Comparison of ENCODE assay signal across 1 cellular context in genomic region chr3:127760361-127760760, GRCh38.
TF ChIP-seq lines count a peak whose summit lies in the region.

No MANE protein-coding gene starts in this region.

TF ChIP-seq in H1, 55 proteins besides CTCF, POLR2A, EP300 and RAD21 (continued from another document):
- TF ChIP-seq, protein P1, sequence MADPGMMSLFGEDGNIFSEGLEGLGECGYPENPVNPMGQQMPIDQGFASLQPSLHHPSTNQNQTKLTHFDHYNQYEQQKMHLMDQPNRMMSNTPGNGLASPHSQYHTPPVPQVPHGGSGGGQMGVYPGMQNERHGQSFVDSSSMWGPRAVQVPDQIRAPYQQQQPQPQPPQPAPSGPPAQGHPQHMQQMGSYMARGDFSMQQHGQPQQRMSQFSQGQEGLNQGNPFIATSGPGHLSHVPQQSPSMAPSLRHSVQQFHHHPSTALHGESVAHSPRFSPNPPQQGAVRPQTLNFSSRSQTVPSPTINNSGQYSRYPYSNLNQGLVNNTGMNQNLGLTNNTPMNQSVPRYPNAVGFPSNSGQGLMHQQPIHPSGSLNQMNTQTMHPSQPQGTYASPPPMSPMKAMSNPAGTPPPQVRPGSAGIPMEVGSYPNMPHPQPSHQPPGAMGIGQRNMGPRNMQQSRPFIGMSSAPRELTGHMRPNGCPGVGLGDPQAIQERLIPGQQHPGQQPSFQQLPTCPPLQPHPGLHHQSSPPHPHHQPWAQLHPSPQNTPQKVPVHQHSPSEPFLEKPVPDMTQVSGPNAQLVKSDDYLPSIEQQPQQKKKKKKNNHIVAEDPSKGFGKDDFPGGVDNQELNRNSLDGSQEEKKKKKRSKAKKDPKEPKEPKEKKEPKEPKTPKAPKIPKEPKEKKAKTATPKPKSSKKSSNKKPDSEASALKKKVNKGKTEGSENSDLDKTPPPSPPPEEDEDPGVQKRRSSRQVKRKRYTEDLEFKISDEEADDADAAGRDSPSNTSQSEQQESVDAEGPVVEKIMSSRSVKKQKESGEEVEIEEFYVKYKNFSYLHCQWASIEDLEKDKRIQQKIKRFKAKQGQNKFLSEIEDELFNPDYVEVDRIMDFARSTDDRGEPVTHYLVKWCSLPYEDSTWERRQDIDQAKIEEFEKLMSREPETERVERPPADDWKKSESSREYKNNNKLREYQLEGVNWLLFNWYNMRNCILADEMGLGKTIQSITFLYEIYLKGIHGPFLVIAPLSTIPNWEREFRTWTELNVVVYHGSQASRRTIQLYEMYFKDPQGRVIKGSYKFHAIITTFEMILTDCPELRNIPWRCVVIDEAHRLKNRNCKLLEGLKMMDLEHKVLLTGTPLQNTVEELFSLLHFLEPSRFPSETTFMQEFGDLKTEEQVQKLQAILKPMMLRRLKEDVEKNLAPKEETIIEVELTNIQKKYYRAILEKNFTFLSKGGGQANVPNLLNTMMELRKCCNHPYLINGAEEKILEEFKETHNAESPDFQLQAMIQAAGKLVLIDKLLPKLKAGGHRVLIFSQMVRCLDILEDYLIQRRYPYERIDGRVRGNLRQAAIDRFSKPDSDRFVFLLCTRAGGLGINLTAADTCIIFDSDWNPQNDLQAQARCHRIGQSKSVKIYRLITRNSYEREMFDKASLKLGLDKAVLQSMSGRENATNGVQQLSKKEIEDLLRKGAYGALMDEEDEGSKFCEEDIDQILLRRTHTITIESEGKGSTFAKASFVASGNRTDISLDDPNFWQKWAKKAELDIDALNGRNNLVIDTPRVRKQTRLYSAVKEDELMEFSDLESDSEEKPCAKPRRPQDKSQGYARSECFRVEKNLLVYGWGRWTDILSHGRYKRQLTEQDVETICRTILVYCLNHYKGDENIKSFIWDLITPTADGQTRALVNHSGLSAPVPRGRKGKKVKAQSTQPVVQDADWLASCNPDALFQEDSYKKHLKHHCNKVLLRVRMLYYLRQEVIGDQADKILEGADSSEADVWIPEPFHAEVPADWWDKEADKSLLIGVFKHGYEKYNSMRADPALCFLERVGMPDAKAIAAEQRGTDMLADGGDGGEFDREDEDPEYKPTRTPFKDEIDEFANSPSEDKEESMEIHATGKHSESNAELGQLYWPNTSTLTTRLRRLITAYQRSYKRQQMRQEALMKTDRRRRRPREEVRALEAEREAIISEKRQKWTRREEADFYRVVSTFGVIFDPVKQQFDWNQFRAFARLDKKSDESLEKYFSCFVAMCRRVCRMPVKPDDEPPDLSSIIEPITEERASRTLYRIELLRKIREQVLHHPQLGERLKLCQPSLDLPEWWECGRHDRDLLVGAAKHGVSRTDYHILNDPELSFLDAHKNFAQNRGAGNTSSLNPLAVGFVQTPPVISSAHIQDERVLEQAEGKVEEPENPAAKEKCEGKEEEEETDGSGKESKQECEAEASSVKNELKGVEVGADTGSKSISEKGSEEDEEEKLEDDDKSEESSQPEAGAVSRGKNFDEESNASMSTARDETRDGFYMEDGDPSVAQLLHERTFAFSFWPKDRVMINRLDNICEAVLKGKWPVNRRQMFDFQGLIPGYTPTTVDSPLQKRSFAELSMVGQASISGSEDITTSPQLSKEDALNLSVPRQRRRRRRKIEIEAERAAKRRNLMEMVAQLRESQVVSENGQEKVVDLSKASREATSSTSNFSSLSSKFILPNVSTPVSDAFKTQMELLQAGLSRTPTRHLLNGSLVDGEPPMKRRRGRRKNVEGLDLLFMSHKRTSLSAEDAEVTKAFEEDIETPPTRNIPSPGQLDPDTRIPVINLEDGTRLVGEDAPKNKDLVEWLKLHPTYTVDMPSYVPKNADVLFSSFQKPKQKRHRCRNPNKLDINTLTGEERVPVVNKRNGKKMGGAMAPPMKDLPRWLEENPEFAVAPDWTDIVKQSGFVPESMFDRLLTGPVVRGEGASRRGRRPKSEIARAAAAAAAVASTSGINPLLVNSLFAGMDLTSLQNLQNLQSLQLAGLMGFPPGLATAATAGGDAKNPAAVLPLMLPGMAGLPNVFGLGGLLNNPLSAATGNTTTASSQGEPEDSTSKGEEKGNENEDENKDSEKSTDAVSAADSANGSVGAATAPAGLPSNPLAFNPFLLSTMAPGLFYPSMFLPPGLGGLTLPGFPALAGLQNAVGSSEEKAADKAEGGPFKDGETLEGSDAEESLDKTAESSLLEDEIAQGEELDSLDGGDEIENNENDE (IDR thresholded peaks at IDR 0.05; ENCODE audit: insufficient replicate concordance, low read length) = no peak
